In the genomic region with DNA sequence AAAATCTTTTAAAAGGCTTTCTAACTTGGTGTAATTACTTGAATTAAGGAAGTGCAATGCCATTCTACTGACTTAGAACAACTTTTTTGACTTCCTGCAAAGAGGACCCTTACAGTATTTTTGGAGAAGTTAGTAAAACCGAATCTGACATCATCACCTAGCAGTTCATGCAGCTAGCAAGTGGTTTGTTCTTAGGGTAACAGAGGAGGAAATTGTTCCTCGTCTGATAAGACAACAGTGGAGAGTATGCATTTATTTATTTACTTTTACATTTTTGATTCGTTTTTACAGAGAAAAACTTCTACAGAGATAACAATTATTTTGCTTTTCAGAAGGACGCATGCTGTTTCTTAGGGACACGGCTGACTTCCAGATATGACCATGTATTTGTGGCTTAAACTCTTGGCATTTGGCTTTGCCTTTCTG, we compare ENCODE assay signal across 8 cellular contexts. TPM values are rescaled to one million over a fixed set of nuclear protein-coding genes. Genes with fewer than 3 reads are reported as not detected.
A peak's percentile ranks its signal among the peaks of the same experiment; 100 is the strongest.
DNase-seq lines count a peak whose midpoint lies in the region; ATAC-seq and TF ChIP-seq lines count a peak whose summit lies in the region.

A gene with protein sequence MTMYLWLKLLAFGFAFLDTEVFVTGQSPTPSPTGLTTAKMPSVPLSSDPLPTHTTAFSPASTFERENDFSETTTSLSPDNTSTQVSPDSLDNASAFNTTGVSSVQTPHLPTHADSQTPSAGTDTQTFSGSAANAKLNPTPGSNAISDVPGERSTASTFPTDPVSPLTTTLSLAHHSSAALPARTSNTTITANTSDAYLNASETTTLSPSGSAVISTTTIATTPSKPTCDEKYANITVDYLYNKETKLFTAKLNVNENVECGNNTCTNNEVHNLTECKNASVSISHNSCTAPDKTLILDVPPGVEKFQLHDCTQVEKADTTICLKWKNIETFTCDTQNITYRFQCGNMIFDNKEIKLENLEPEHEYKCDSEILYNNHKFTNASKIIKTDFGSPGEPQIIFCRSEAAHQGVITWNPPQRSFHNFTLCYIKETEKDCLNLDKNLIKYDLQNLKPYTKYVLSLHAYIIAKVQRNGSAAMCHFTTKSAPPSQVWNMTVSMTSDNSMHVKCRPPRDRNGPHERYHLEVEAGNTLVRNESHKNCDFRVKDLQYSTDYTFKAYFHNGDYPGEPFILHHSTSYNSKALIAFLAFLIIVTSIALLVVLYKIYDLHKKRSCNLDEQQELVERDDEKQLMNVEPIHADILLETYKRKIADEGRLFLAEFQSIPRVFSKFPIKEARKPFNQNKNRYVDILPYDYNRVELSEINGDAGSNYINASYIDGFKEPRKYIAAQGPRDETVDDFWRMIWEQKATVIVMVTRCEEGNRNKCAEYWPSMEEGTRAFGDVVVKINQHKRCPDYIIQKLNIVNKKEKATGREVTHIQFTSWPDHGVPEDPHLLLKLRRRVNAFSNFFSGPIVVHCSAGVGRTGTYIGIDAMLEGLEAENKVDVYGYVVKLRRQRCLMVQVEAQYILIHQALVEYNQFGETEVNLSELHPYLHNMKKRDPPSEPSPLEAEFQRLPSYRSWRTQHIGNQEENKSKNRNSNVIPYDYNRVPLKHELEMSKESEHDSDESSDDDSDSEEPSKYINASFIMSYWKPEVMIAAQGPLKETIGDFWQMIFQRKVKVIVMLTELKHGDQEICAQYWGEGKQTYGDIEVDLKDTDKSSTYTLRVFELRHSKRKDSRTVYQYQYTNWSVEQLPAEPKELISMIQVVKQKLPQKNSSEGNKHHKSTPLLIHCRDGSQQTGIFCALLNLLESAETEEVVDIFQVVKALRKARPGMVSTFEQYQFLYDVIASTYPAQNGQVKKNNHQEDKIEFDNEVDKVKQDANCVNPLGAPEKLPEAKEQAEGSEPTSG (N-terminal part only) (plus strand): TSS at position 147 of the 426 bp plus-strand sequence. CDS start 229 bp downstream, at position 376.

- H3K4me1 ChIP-seq in OCI-LY3 (ENCODE audit: low read length) (peaks cover 52% of the 10 kb centered on the region), upper lobe of left lung (no peaks in the 10 kb centered on the region), Caco-2 (no peaks in the 10 kb centered on the region)

- H2AFZ ChIP-seq in OCI-LY3 (ENCODE audit: low read depth, low read length): peak within 1 kb of the TSS; percentile 49

- CTCF ChIA-PET in Caco-2 (lab: Charles Lee): no interaction called here

- H3K27ac ChIP-seq in OCI-LY3 (ENCODE audit: low read length) (peak within 1 kb of the TSS; percentile 88), upper lobe of left lung (peak within 1 kb of the TSS; percentile 67 to 77 (median 76))

- H3K9me3 ChIP-seq in OCI-LY3 (ENCODE audit: insufficient read depth, low read length) (no peaks in the 10 kb centered on the region), upper lobe of left lung (no peaks in the 10 kb centered on the region), Caco-2 (no peaks in the 10 kb centered on the region)

- no peak for TF ChIP-seq CTCF in OCI-LY3 (IDR thresholded peaks at IDR 0.05; ENCODE audit: low read depth, low read length)
- no peak for TF ChIP-seq CTCF in upper lobe of left lung (IDR thresholded peaks at IDR 0.05)
- TF ChIP-seq CTCF in Caco-2 (IDR thresholded peaks at IDR 0.05; ENCODE audit: insufficient read depth in 1 of 2, low read depth in 1 of 2, low read length in 1 of 2, severe bottlenecking in 1 of 2, unreplicated experiment in 1 of 2): no peak

- peak in 2 of 4 donors; percentile 67 to 84 for TF ChIP-seq POLR2A in upper lobe of left lung (IDR thresholded peaks at IDR 0.05)

- 34 to 35% methylated on average over 5 of the region's 5 CpGs for WGBS in upper lobe of left lung, 2 donors

- POLR2A ChIA-PET in Caco-2 (lab: Charles Lee): no interaction called here

- peaks cover 50% of the 10 kb centered on the region for H3K79me2 ChIP-seq in OCI-LY3 (ENCODE audit: low read length)

- no TSS peak for BruUV-seq in Caco-2 (replicated peaks; lab: Mats Ljungman, UMichigan)

- intact Hi-C loops in Right ventricle myocardium superior (cut with DNase I): no loop called here
- intact Hi-C loops in Caco-2 (cut with micrococcal nuclease; ENCODE audit: unreplicated experiment): no loop called here

- H3K27me3 Mint-ChIP-seq in Caco-2 (ENCODE audit: insufficient read depth, unreplicated experiment): no peaks in the 10 kb centered on the region

- H3K4me3 ChIP-seq in OCI-LY3 (ENCODE audit: low read length): peak within 1 kb of the TSS; percentile 71
- peak within 1 kb of the TSS in 3 of 4 donors; percentile 28 to 38 (median 37) for H3K4me3 ChIP-seq in upper lobe of left lung
- H3K4me3 ChIP-seq in Caco-2 (ENCODE audit: low read depth, low read length): no peak within 1 kb of the TSS

- H3K27me3 ChIP-seq in OCI-LY3 (ENCODE audit: low read depth, low read length) (no peaks in the 10 kb centered on the region), upper lobe of left lung (no peaks in the 10 kb centered on the region), Caco-2 (replicated peaks; ENCODE audit: control insufficient read depth, insufficient read depth, low read length) (no peaks in the 10 kb centered on the region)

- peak; percentile 77 for ATAC-seq in GM18907 (IDR thresholded peaks at IDR 0.05; ENCODE audit: unreplicated experiment)
- peak; percentile 50 for ATAC-seq in HG02840 (IDR thresholded peaks at IDR 0.05; ENCODE audit: low FRiP score, unreplicated experiment)
- peak; percentile 78 for ATAC-seq in Right ventricle myocardium superior (ENCODE audit: poor library complexity)
- ATAC-seq in upper lobe of left lung (ENCODE audit: low FRiP score in 2 of 2): peak in 1 of 2 donors; percentile 87

- H3K4me2 ChIP-seq in OCI-LY3 (ENCODE audit: low read length): peak within 1 kb of the TSS; percentile 80

- H3K27ac Mint-ChIP-seq in Caco-2 (ENCODE audit: unreplicated experiment): no peak within 1 kb of the TSS

- no peak within 1 kb of the TSS for H3K4me3 Mint-ChIP-seq in Caco-2 (ENCODE audit: unreplicated experiment)

- H3K4me1 Mint-ChIP-seq in Caco-2 (ENCODE audit: low read depth, unreplicated experiment): no peaks in the 10 kb centered on the region

- no peaks in the 10 kb centered on the region for H3K36me3 Mint-ChIP-seq in Caco-2 (ENCODE audit: insufficient read depth, unreplicated experiment)

- peaks cover 8% of the 10 kb centered on the region for H3K9me3 Mint-ChIP-seq in Caco-2 (ENCODE audit: unreplicated experiment)

- peaks cover 17% of the 10 kb centered on the region; the same call in 1 of the 2 replicates for H4K20me1 ChIP-seq in OCI-LY3 (ENCODE audit: insufficient read depth, low read length)

- H3K36me3 ChIP-seq in OCI-LY3 (replicated peaks; ENCODE audit: low read depth, low read length) (peaks cover 16% of the 10 kb centered on the region), upper lobe of left lung (no peaks in the 10 kb centered on the region), Caco-2 (ENCODE audit: control insufficient read depth, insufficient read depth, low read length) (no peaks in the 10 kb centered on the region)

- H3K9ac ChIP-seq in OCI-LY3 (ENCODE audit: low read length): peak within 1 kb of the TSS; percentile 87

- no peak for TF ChIP-seq EP300 in upper lobe of left lung (IDR thresholded peaks at IDR 0.05)

- DNase-seq in Right ventricle myocardium superior (no peak), upper lobe of left lung (no peak), Caco-2 (no peak), cerebellum (ENCODE audit: low spot score) (no peak), T1000 (lab: John Stamatoyannopoulos, UW) (no peak)

RNA-seq across cellular contexts. Expression of the gene that starts here (rescaled TPM):
- total RNA-seq in Right ventricle myocardium superior: 7.2 TPM
- 100 to 1,000 TPM in 3 of 6 donors, 10 to 100 TPM in 3; 70.2 to 171 (median 101) TPM for total RNA-seq in upper lobe of left lung
- total RNA-seq in Caco-2 (2022): 0.25 and 0.65 TPM in 2 replicates
- 4.4 TPM for total RNA-seq in cerebellum
